22 cellular contexts compared by ENCODE assay signal in the genomic region with DNA sequence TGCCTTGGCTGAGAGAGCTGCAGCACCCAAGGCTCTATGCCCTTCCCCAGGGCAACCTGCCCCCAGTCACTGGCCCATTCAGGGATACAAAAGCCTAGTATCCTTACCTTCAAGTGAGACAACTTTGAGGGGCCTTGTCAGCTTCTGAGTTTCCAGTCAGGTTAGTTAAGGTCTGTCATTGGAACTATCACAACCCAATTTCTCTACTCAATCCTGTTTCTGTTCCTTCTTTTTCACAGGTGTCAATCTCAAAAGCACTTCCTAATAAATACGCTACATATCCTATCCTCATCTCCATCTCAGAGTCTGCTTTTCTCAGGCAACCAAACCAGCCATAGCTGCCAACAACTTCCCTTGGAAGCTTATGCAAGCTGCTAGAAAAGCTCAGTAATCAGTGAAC. TPM values are rescaled to one million over a fixed set of nuclear protein-coding genes. Genes with fewer than 3 reads are reported as not detected.
DNase-seq lines count a peak whose midpoint lies in the region; ATAC-seq and TF ChIP-seq lines count a peak whose summit lies in the region.
"Had no signal": no experiment of that assay in that cellular context is flagged by ENCODE, and none has a peak within 500 bp of the region (broad histone marks: within the 10 kb centered on the region; RNA-seq: fewer than 3 reads in every experiment).

No MANE protein-coding gene starts in this region.

- intact Hi-C loops in activated CD8-positive, alpha-beta T cell treated with anti-CD3 and anti-CD28 coated beads for 36 hours (cut with micrococcal nuclease) = loop anchor here (10.0 kb wide), 1 partner anchor 108 kb away; no protein-coding TSS in a partner anchor

- no peak overlapping the region for H3K4me3 Mint-ChIP-seq in activated CD8-positive, alpha-beta T cell treated with anti-CD3 and anti-CD28 coated beads, Interleukin-2, amount 10 ng/mL, durations not matched to agents 7 days and 5 days
- no peak overlapping the region for H3K4me3 Mint-ChIP-seq in activated CD8-positive, alpha-beta T cell treated with anti-CD3 and anti-CD28 coated beads for 36 hours
- no peak overlapping the region for H3K4me3 Mint-ChIP-seq in naive B cell
- H3K4me3 Mint-ChIP-seq in activated naive CD8-positive, alpha-beta T cell treated with anti-CD3 and anti-CD28 coated beads for 36 hours = no peak overlapping the region
- H3K4me3 Mint-ChIP-seq: CD4-positive, alpha-beta T cell; H9; IgD-negative memory B cell had no signal

- no peak for ATAC-seq in activated CD8-positive, alpha-beta T cell treated with anti-CD3 and anti-CD28 coated beads, Interleukin-2, amount 10 ng/mL, durations not matched to agents 7 days and 5 days
- ATAC-seq in activated CD8-positive, alpha-beta T cell treated with anti-CD3 and anti-CD28 coated beads for 36 hours = no peak
- ATAC-seq in naive B cell (ENCODE audit: low read depth in 2 of 2) (peak; percentile 18 to 50), GM21619 (IDR thresholded peaks at IDR 0.05; ENCODE audit: unreplicated experiment) (no peak)
- ATAC-seq: A549, HepG2 had no signal

- peak overlapping the region; percentile 39 for H3K4me2 ChIP-seq in parathyroid adenoma (ENCODE audit: low read length)
- H3K4me2 ChIP-seq: A549 had no signal

- H3K27me3 Mint-ChIP-seq in activated CD8-positive, alpha-beta T cell treated with anti-CD3 and anti-CD28 coated beads, Interleukin-2, amount 10 ng/mL, durations not matched to agents 7 days and 5 days (ENCODE audit: low read depth) = peaks cover 13% of the 10 kb centered on the region
- H3K27me3 Mint-ChIP-seq in activated CD8-positive, alpha-beta T cell treated with anti-CD3 and anti-CD28 coated beads for 36 hours = peaks cover 10% of the 10 kb centered on the region
- peaks cover 33 to 41% (median 41%) of the 10 kb centered on the region in 3 donors for H3K27me3 Mint-ChIP-seq in naive B cell
- H3K27me3 Mint-ChIP-seq in activated naive CD8-positive, alpha-beta T cell treated with anti-CD3 and anti-CD28 coated beads for 36 hours = peaks cover 11% of the 10 kb centered on the region

- peaks cover 12% of the 10 kb centered on the region for H3K9me3 Mint-ChIP-seq in activated CD8-positive, alpha-beta T cell treated with anti-CD3 and anti-CD28 coated beads, Interleukin-2, amount 10 ng/mL, durations not matched to agents 7 days and 5 days (ENCODE audit: insufficient read depth)
- no peaks in the 10 kb centered on the region for H3K9me3 Mint-ChIP-seq in activated CD8-positive, alpha-beta T cell treated with anti-CD3 and anti-CD28 coated beads for 36 hours
- H3K9me3 Mint-ChIP-seq in naive B cell = peaks cover 0 to 5% (median 0%) of the 10 kb centered on the region in 7 donors
- no peaks in the 10 kb centered on the region for H3K9me3 Mint-ChIP-seq in activated naive CD8-positive, alpha-beta T cell treated with anti-CD3 and anti-CD28 coated beads for 36 hours
- H3K9me3 Mint-ChIP-seq: CD4-positive, alpha-beta T cell had no signal

- peak overlapping the region; percentile 1 for H3K27ac Mint-ChIP-seq in activated CD8-positive, alpha-beta T cell treated with anti-CD3 and anti-CD28 coated beads, Interleukin-2, amount 10 ng/mL, durations not matched to agents 7 days and 5 days
- H3K27ac Mint-ChIP-seq in activated CD8-positive, alpha-beta T cell treated with anti-CD3 and anti-CD28 coated beads for 36 hours = no peak overlapping the region
- no peak overlapping the region for H3K27ac Mint-ChIP-seq in naive B cell
- no peak overlapping the region for H3K27ac Mint-ChIP-seq in activated naive CD8-positive, alpha-beta T cell treated with anti-CD3 and anti-CD28 coated beads for 36 hours
- H3K27ac Mint-ChIP-seq: CD4-positive, alpha-beta T cell; H9; IgD-negative memory B cell had no signal

- no peak overlapping the region for H3K4me3 ChIP-seq in parathyroid adenoma (ENCODE audit: low read depth, low read length)
- H3K4me3 ChIP-seq: A549 had no signal

- H3K36me3 ChIP-seq in KOPT-K1 (ENCODE audit: insufficient read depth, low read length) (no peaks in the 10 kb centered on the region), parathyroid adenoma (ENCODE audit: control insufficient read depth, insufficient read depth, low read length) (no peaks in the 10 kb centered on the region)

- H3K9me3 ChIP-seq in KOPT-K1 (ENCODE audit: insufficient read depth, low read length, poor library complexity, severe bottlenecking) = peaks cover 8% of the 10 kb centered on the region
- no peaks in the 10 kb centered on the region for H3K9me3 ChIP-seq in parathyroid adenoma (ENCODE audit: control insufficient read depth, low read length)
- H3K9me3 ChIP-seq: A549 had no signal

- POLR2A ChIA-PET in activated CD8-positive, alpha-beta T cell treated with anti-CD3 and anti-CD28 coated beads, Interleukin-2, amount 10 ng/mL, durations not matched to agents 7 days and 5 days (lab: Charles Lee) = no interaction called here
- POLR2A ChIA-PET in activated CD8-positive, alpha-beta T cell treated with anti-CD3 and anti-CD28 coated beads for 36 hours (lab: Charles Lee) = no interaction called here

- no peak overlapping the region for H2AFZ ChIP-seq in parathyroid adenoma

- H3K36me3 Mint-ChIP-seq in activated CD8-positive, alpha-beta T cell treated with anti-CD3 and anti-CD28 coated beads, Interleukin-2, amount 10 ng/mL, durations not matched to agents 7 days and 5 days (ENCODE audit: low read depth) = peaks cover 20% of the 10 kb centered on the region
- H3K36me3 Mint-ChIP-seq in activated CD8-positive, alpha-beta T cell treated with anti-CD3 and anti-CD28 coated beads for 36 hours (ENCODE audit: low read depth) = peaks cover 2% of the 10 kb centered on the region
- no peaks in the 10 kb centered on the region for H3K36me3 Mint-ChIP-seq in naive B cell
- H3K36me3 Mint-ChIP-seq in activated naive CD8-positive, alpha-beta T cell treated with anti-CD3 and anti-CD28 coated beads for 36 hours = peaks cover 2% of the 10 kb centered on the region
- H3K36me3 Mint-ChIP-seq: IgD-negative memory B cell had no signal

- H3K4me1 ChIP-seq in parathyroid adenoma = peaks cover 5% of the 10 kb centered on the region
- H3K4me1 ChIP-seq: A549, Caco-2 had no signal

- no peak for TF ChIP-seq CTCF in activated CD8-positive, alpha-beta T cell treated with anti-CD3 and anti-CD28 coated beads for 36 hours (IDR thresholded peaks at IDR 0.05)
- no peak for TF ChIP-seq CTCF in parathyroid adenoma (IDR thresholded peaks at IDR 0.05)

- H3K9ac ChIP-seq in parathyroid adenoma = no peak overlapping the region

- no peaks in the 10 kb centered on the region for H3K27me3 ChIP-seq in parathyroid adenoma (ENCODE audit: control insufficient read depth, insufficient read depth, low read length)

- no peak for DNase-seq in activated CD8-positive, alpha-beta T cell treated with anti-CD3 and anti-CD28 coated beads, Interleukin-2, amount 10 ng/mL, durations not matched to agents 7 days and 5 days
- DNase-seq in activated CD8-positive, alpha-beta T cell treated with anti-CD3 and anti-CD28 coated beads for 36 hours = no peak
- no peak for DNase-seq in naive B cell
- no peak for DNase-seq in activated naive CD4-positive, alpha-beta T cell treated with Interleukin-2 at 50 U/mL for 16 hours
- DNase-seq in activated naive CD8-positive, alpha-beta T cell treated with anti-CD3 and anti-CD28 coated beads for 36 hours = no peak
- DNase-seq: AML-193; Caco-2; CD4-positive, alpha-beta T cell; DMS153; DMS79; EL; H9 had no signal

- CTCF ChIA-PET in activated CD8-positive, alpha-beta T cell treated with anti-CD3 and anti-CD28 coated beads, Interleukin-2, amount 10 ng/mL, durations not matched to agents 7 days and 5 days (lab: Charles Lee) = interaction anchor here (1.3 kb wide), 1 partner anchor 18 kb away, joined by 3 read pairs; no protein-coding TSS in a partner anchor
- CTCF ChIA-PET in activated CD8-positive, alpha-beta T cell treated with anti-CD3 and anti-CD28 coated beads for 36 hours (lab: Charles Lee) = no interaction called here

- H3K27ac ChIP-seq in KOPT-K1 (ENCODE audit: low read depth, low read length, poor library complexity, severe bottlenecking) (peak overlapping the region; percentile 78), parathyroid adenoma (no peak overlapping the region)
- H3K27ac ChIP-seq: 22Rv1, A549, C4-2B had no signal

- H3K4me1 Mint-ChIP-seq in activated CD8-positive, alpha-beta T cell treated with anti-CD3 and anti-CD28 coated beads, Interleukin-2, amount 10 ng/mL, durations not matched to agents 7 days and 5 days (ENCODE audit: low read depth) = peaks cover 57% of the 10 kb centered on the region
- H3K4me1 Mint-ChIP-seq in activated CD8-positive, alpha-beta T cell treated with anti-CD3 and anti-CD28 coated beads for 36 hours (ENCODE audit: low read depth) = peaks cover 39% of the 10 kb centered on the region
- H3K4me1 Mint-ChIP-seq in naive B cell = peaks cover 22 to 35% (median 28%) of the 10 kb centered on the region in 3 donors
- H3K4me1 Mint-ChIP-seq in activated naive CD8-positive, alpha-beta T cell treated with anti-CD3 and anti-CD28 coated beads for 36 hours = peaks cover 24% of the 10 kb centered on the region

- no peaks in the 10 kb centered on the region for H3K79me2 ChIP-seq in parathyroid adenoma

RNA-seq across cellular contexts. Expression of a gene that starts 4.9 kb away (rescaled TPM):
- 1 to 10 TPM in 1 of 2 experiments, under 1 TPM in 1; 0.68 to 1.0 TPM for total RNA-seq in activated CD8-positive, alpha-beta T cell treated with anti-CD3 and anti-CD28 coated beads, Interleukin-2, amount 10 ng/mL, durations not matched to agents 7 days and 5 days
- under 1 TPM; 0.13 to 0.43 TPM for total RNA-seq in activated CD8-positive, alpha-beta T cell treated with anti-CD3 and anti-CD28 coated beads for 36 hours
- polyA plus RNA-seq in naive B cell (ENCODE audit: low read depth in 6 of 6) = under 1 TPM in 4 of 6 donors, not detected in 2; 0.16 to 0.61 (median 0.23) TPM
- not detected for total RNA-seq in activated naive CD8-positive, alpha-beta T cell treated with anti-CD3 and anti-CD28 coated beads for 36 hours
- total RNA-seq: G401, H9, HepG2 had no signal
- polyA plus RNA-seq: A549, BJ, HepG2 had no signal

RNA-seq across cellular contexts. Expression of a gene that starts 51.5 kb away (rescaled TPM):
- total RNA-seq in activated CD8-positive, alpha-beta T cell treated with anti-CD3 and anti-CD28 coated beads, Interleukin-2, amount 10 ng/mL, durations not matched to agents 7 days and 5 days = 100 to 1,000 TPM; 116 to 119 TPM
- total RNA-seq in activated CD8-positive, alpha-beta T cell treated with anti-CD3 and anti-CD28 coated beads for 36 hours = 10 to 100 TPM; 19.5 to 19.9 TPM
- under 1 TPM in 5 of 6 donors, not detected in 1; 0.23 to 0.88 (median 0.39) TPM for polyA plus RNA-seq in naive B cell (ENCODE audit: low read depth in 6 of 6)
- total RNA-seq in activated naive CD8-positive, alpha-beta T cell treated with anti-CD3 and anti-CD28 coated beads for 36 hours = 10 to 100 TPM; 20.8 to 23.3 TPM
- total RNA-seq: HepG2 had no signal
- polyA plus RNA-seq: HepG2 had no signal

Comparison
In these comparisons a context has a peak if more than half of its experiments do, and no peak if none do; other contexts are left out.
1. RNA of a gene that starts 51.5 kb away (total RNA-seq): 116 to 119 TPM in activated CD8-positive, alpha-beta T cell treated with anti-CD3 and anti-CD28 coated beads, Interleukin-2, amount 10 ng/mL, durations not matched to agents 7 days and 5 days; 20.8 to 23.3 TPM in activated naive CD8-positive, alpha-beta T cell treated with anti-CD3 and anti-CD28 coated beads for 36 hours and 19.5 to 19.9 TPM in activated CD8-positive, alpha-beta T cell treated with anti-CD3 and anti-CD28 coated beads for 36 hours; every median in the first group is over 4 times any median in the second.
2. ATAC-seq: peak in naive B cell (2 of 2); none in activated CD8-positive, alpha-beta T cell treated with anti-CD3 and anti-CD28 coated beads, Interleukin-2, amount 10 ng/mL, durations not matched to agents 7 days and 5 days (single experiment), activated CD8-positive, alpha-beta T cell treated with anti-CD3 and anti-CD28 coated beads for 36 hours (single experiment) and GM21619 (single experiment).